Comparison of ENCODE assay signal across 3 cellular contexts in genomic region chr6:117932001-117932400, GRCh38.
"Had no signal": no experiment of that assay in that cellular context is flagged by ENCODE, and none has a peak within 500 bp of the region (broad histone marks: within the 10 kb centered on the region; RNA-seq: fewer than 3 reads in every experiment).

No MANE protein-coding gene starts in this region.

- H3K4me3 ChIP-seq: GM12878 had no signal

- DNase-seq: GDM1, GF-D8 had no signal
